ENCODE assay signal across 13 cellular contexts in genomic region chr17:82805254-82805653, GRCh38. TPM values are rescaled to one million over a fixed set of nuclear protein-coding genes. Genes with fewer than 3 reads are reported as not detected.
"Had no signal": no experiment of that assay in that cellular context is flagged by ENCODE, and none has a peak within 500 bp of the region (broad histone marks: within the 10 kb centered on the region; RNA-seq: fewer than 3 reads in every experiment).

No MANE protein-coding gene starts in this region.

- H3K27me3 Mint-ChIP-seq: activated CD4-positive, alpha-beta memory T cell treated with anti-CD3 and anti-CD28 coated beads for 36 hours; activated naive CD8-positive, alpha-beta T cell treated with anti-CD3 and anti-CD28 coated beads for 36 hours; natural killer cell treated with Interleukin-12 subunit alpha and Interleukin-12 subunit beta and Interleukin-15 and Interleukin-18, amount 100 ng/mL, for 72 hours; type B pancreatic cell had no signal

- H3K27ac ChIP-seq: SJCRH30 had no signal

- H3K4me3 ChIP-seq: SJCRH30, smooth muscle cell had no signal

- H3K4me3 Mint-ChIP-seq: activated CD4-positive, alpha-beta memory T cell treated with anti-CD3 and anti-CD28 coated beads for 36 hours; activated naive CD8-positive, alpha-beta T cell treated with anti-CD3 and anti-CD28 coated beads for 36 hours; natural killer cell treated with Interleukin-12 subunit alpha and Interleukin-12 subunit beta and Interleukin-15 and Interleukin-18, amount 100 ng/mL, for 72 hours; stimulated activated effector memory CD8-positive, alpha-beta T cell treated with anti-CD3 and anti-CD28 coated beads, Interleukin-12 subunit alpha, Interleukin-12 subunit beta, amount 100 ng/mL, for 72 hours; type B pancreatic cell had no signal

- H3K27ac Mint-ChIP-seq: activated CD4-positive, alpha-beta memory T cell treated with anti-CD3 and anti-CD28 coated beads for 36 hours; activated naive CD8-positive, alpha-beta T cell treated with anti-CD3 and anti-CD28 coated beads for 36 hours; natural killer cell treated with Interleukin-12 subunit alpha and Interleukin-12 subunit beta and Interleukin-15 and Interleukin-18, amount 100 ng/mL, for 72 hours; type B pancreatic cell had no signal

- H3K9me3 Mint-ChIP-seq: activated CD4-positive, alpha-beta memory T cell treated with anti-CD3 and anti-CD28 coated beads for 36 hours; stimulated activated effector memory CD8-positive, alpha-beta T cell treated with anti-CD3 and anti-CD28 coated beads, Interleukin-12 subunit alpha, Interleukin-12 subunit beta, amount 100 ng/mL, for 72 hours had no signal

- DNase-seq: activated CD4-positive, alpha-beta memory T cell treated with anti-CD3 and anti-CD28 coated beads for 36 hours; activated gamma-delta T cell; activated naive CD8-positive, alpha-beta T cell treated with anti-CD3 and anti-CD28 coated beads for 36 hours; activated T-cell treated with anti-CD3 and anti-CD28 coated beads, Interleukin-2, amount 50 U/mL, for 48 hours; SW 1271 had no signal

- H3K27me3 ChIP-seq: SJCRH30 had no signal

- H3K9me3 ChIP-seq: SJCRH30 had no signal

- ATAC-seq: activated CD4-positive, CD25-positive, alpha-beta regulatory T cell treated with anti-CD3 and anti-CD28 coated beads, Interleukin-2, amount 50 U/mL, for 24 hours; natural killer cell treated with Interleukin-12 subunit alpha and Interleukin-12 subunit beta and Interleukin-15 and Interleukin-18, amount 100 ng/mL, for 72 hours; stimulated activated effector memory CD8-positive, alpha-beta T cell treated with anti-CD3 and anti-CD28 coated beads, Interleukin-12 subunit alpha, Interleukin-12 subunit beta, amount 100 ng/mL, for 72 hours had no signal

- H3K4me2 ChIP-seq: smooth muscle cell had no signal

RNA-seq across cellular contexts. Expression of gene ZNF750, which starts 34.6 kb away (rescaled TPM):
- total RNA-seq: activated CD4-positive, alpha-beta memory T cell treated with anti-CD3 and anti-CD28 coated beads for 36 hours; activated naive CD8-positive, alpha-beta T cell treated with anti-CD3 and anti-CD28 coated beads for 36 hours; mononuclear cell; natural killer cell treated with Interleukin-12 subunit alpha and Interleukin-12 subunit beta and Interleukin-15 and Interleukin-18, amount 100 ng/mL, for 72 hours; omental fat pad; SJCRH30 had no signal
